Comparison of ENCODE assay signal across 33 cellular contexts in genomic region chr22:50420581-50420980, GRCh38.
"Had no signal": no experiment of that assay in that cellular context is flagged by ENCODE, and none has a peak within 500 bp of the region (broad histone marks: within the 10 kb centered on the region; RNA-seq: fewer than 3 reads in every experiment).

No MANE protein-coding gene starts in this region.

- FAIRE-seq: astrocyte had no signal

- H3K27me3 ChIP-seq: adrenal gland, body of pancreas, breast epithelium, Peyer's patch, SJCRH30 had no signal

- ATAC-seq: activated T-cell treated with anti-CD3 and anti-CD28 coated beads, Interleukin-2, amount 50 U/mL, for 72 hours; body of pancreas; PC-3 had no signal

- H3K27me3 Mint-ChIP-seq: activated CD4-positive, alpha-beta T cell treated with anti-CD3 and anti-CD28 coated beads, Interleukin-2, amount 10 ng/mL, durations not matched to agents 24 days and 14 days; activated naive CD4-positive, alpha-beta T cell treated with anti-CD3 and anti-CD28 coated beads, Interleukin-2, amount 10 ng/mL, durations not matched to agents 7 days and 5 days; activated naive CD8-positive, alpha-beta T cell treated with anti-CD3 and anti-CD28 coated beads, Interleukin-2, amount 10 ng/mL, durations not matched to agents 7 days and 5 days; IgD-negative memory B cell had no signal

- H3K4me1 ChIP-seq: adrenal gland, body of pancreas, breast epithelium, Peyer's patch, SJCRH30 had no signal

- H3K9me3 Mint-ChIP-seq: activated CD4-positive, alpha-beta T cell treated with anti-CD3 and anti-CD28 coated beads, Interleukin-2, amount 10 ng/mL, durations not matched to agents 24 days and 14 days; activated naive CD4-positive, alpha-beta T cell treated with anti-CD3 and anti-CD28 coated beads, Interleukin-2, amount 10 ng/mL, durations not matched to agents 7 days and 5 days; activated naive CD8-positive, alpha-beta T cell treated with anti-CD3 and anti-CD28 coated beads, Interleukin-2, amount 10 ng/mL, durations not matched to agents 7 days and 5 days; activated T-cell treated with anti-CD3 and anti-CD28 coated beads, Interleukin-2, amount 50 U/mL, for 72 hours; activated T-helper 2 cell treated with anti-CD3 and anti-CD28 coated beads, Interferon-gamma antibody, Interleukin-2, Interleukin-4, amounts not matched to agents 10 μg/mL and 5 μg/mL and 100 μg/mL, durations not matched to agents 14 hours and 24 hours and 36 hours; IgD-negative memory B cell had no signal

- H3K27ac Mint-ChIP-seq: activated CD4-positive, alpha-beta T cell treated with anti-CD3 and anti-CD28 coated beads, Interleukin-2, amount 10 ng/mL, durations not matched to agents 24 days and 14 days; activated naive CD4-positive, alpha-beta T cell treated with anti-CD3 and anti-CD28 coated beads, Interleukin-2, amount 10 ng/mL, durations not matched to agents 7 days and 5 days; activated naive CD8-positive, alpha-beta T cell treated with anti-CD3 and anti-CD28 coated beads, Interleukin-2, amount 10 ng/mL, durations not matched to agents 7 days and 5 days; activated T-helper 2 cell treated with anti-CD3 and anti-CD28 coated beads, Interferon-gamma antibody, Interleukin-2, Interleukin-4, amounts not matched to agents 10 μg/mL and 5 μg/mL and 100 μg/mL, durations not matched to agents 14 hours and 24 hours and 36 hours; IgD-negative memory B cell had no signal

- H3K27ac ChIP-seq: adrenal gland, body of pancreas, breast epithelium, Peyer's patch, SJCRH30, SK-N-MC, WERI-Rb-1 had no signal

- H3K4me3 Mint-ChIP-seq: activated CD4-positive, alpha-beta T cell treated with anti-CD3 and anti-CD28 coated beads, Interleukin-2, amount 10 ng/mL, durations not matched to agents 24 days and 14 days; activated naive CD4-positive, alpha-beta T cell treated with anti-CD3 and anti-CD28 coated beads, Interleukin-2, amount 10 ng/mL, durations not matched to agents 7 days and 5 days; activated naive CD8-positive, alpha-beta T cell treated with anti-CD3 and anti-CD28 coated beads, Interleukin-2, amount 10 ng/mL, durations not matched to agents 7 days and 5 days; activated T-cell treated with anti-CD3 and anti-CD28 coated beads, Interleukin-2, amount 50 U/mL, for 72 hours; IgD-negative memory B cell had no signal

- H3K4me1 Mint-ChIP-seq: activated naive CD4-positive, alpha-beta T cell treated with anti-CD3 and anti-CD28 coated beads, Interleukin-2, amount 10 ng/mL, durations not matched to agents 7 days and 5 days; IgD-negative memory B cell had no signal

- DNase-seq: activated CD4-positive, alpha-beta T cell treated with anti-CD3 and anti-CD28 coated beads for 1 hour; activated CD4-positive, alpha-beta T cell treated with anti-CD3 and anti-CD28 coated beads, Interleukin-2, amount 10 ng/mL, durations not matched to agents 24 days and 14 days; activated CD4-positive, alpha-beta T cell treated with anti-CD3 and anti-CD28 coated beads, Interleukin-2, amount 50 U/mL, for 4 hours; activated CD4-positive, CD25-positive, alpha-beta regulatory T cell; activated CD8-positive, alpha-beta memory T cell treated with anti-CD3 and anti-CD28 coated beads, Interleukin-2, amount 50 U/mL, for 4 hours; activated gamma-delta T cell treated with Interleukin-2 at 50 U/mL for 16 hours; activated naive CD4-positive, alpha-beta T cell treated with anti-CD3 and anti-CD28 coated beads, Interleukin-2, amount 10 ng/mL, durations not matched to agents 7 days and 5 days; activated naive CD8-positive, alpha-beta T cell treated with anti-CD3 and anti-CD28 coated beads, Interleukin-2, amount 10 ng/mL, durations not matched to agents 7 days and 5 days; activated T-cell treated with anti-CD3 and anti-CD28 coated beads for 4 hours; activated T-cell treated with anti-CD3 and anti-CD28 coated beads, Interleukin-2, amount 50 U/mL, for 72 hours; adrenal gland; body of pancreas; Karpas-422; KBM-7; NCI-H1105; NCI-H1417 treated with DMSO at 0.1 percent for 48 hours; NCI-H187 treated with DMSO at 0.1 percent for 48 hours; NCI-H2081; NCI-H226; NCI-H524 treated with DMSO at 0.1 percent for 48 hours; NK-92 treated with Interleukin-12 subunit alpha and Interleukin-12 subunit beta, amount 100 ng/mL, for 24 hours; PC-3; Peyer's patch; RPMI8226; SHP77; SJCRH30; T1000; WERI-Rb-1 had no signal

- H3K4me3 ChIP-seq: adrenal gland, body of pancreas, breast epithelium, Peyer's patch, SJCRH30, SK-N-MC had no signal

- H3K9me3 ChIP-seq: adrenal gland, body of pancreas, breast epithelium, Peyer's patch, SJCRH30 had no signal
